ENCODE assay signal across 19 cellular contexts in genomic region chr16:15033309-15033707, GRCh38. TPM values are rescaled to one million over a fixed set of nuclear protein-coding genes. Genes with fewer than 3 reads are reported as not detected.
DNase-seq lines count a peak whose midpoint lies in the region; ATAC-seq, FAIRE-seq and TF ChIP-seq lines count a peak whose summit lies in the region.
"Had no signal": no experiment of that assay in that cellular context is flagged by ENCODE, and none has a peak within 500 bp of the region (broad histone marks: within the 10 kb centered on the region; RNA-seq: fewer than 3 reads in every experiment).

No MANE protein-coding gene starts in this region.

- H3K9me3 ChIP-seq in BE2C (no peaks in the 10 kb centered on the region), RWPE2 (ENCODE audit: severe bottlenecking) (no peaks in the 10 kb centered on the region), testis (no peaks in the 10 kb centered on the region)
- H3K9me3 ChIP-seq: gastroesophageal sphincter, HAP-1 had no signal

- FAIRE-seq in GM12891 (lab: Jason Lieb, UNC) = no peak

- peak; percentile 76 for DNase-seq in BE2C
- peak; percentile 39 for DNase-seq in RWPE2 (ENCODE audit: low spot score)
- DNase-seq in cardiac septum (ENCODE audit: low spot score) = peak; percentile 86
- peak; percentile 52 to 66 for DNase-seq in lung microvascular endothelial cell (ENCODE audit: low read depth in 2 of 2)
- DNase-seq in testis = no peak
- DNase-seq in GM12891 (ENCODE audit: insufficient read length, low spot score) = no peak
- no peak for DNase-seq in Ammon's horn (ENCODE audit: low spot score)
- DNase-seq: activated CD8-positive, alpha-beta T cell treated with anti-CD3 and anti-CD28 coated beads, Interleukin-2, amount 10 ng/mL, durations not matched to agents 7 days and 5 days; activated naive CD8-positive, alpha-beta T cell treated with anti-CD3 and anti-CD28 coated beads, Interleukin-2, amount 10 ng/mL, durations not matched to agents 7 days and 5 days; activated T-cell treated with anti-CD3 and anti-CD28 coated beads, Interleukin-2, amount 50 U/mL, for 72 hours; EL; NCI-H146; NCI-H82; T-cell; trophoblast cell had no signal

- TF ChIP-seq POLR2A in testis (IDR thresholded peaks at IDR 0.05) (no peak), GM12891 (IDR thresholded peaks at IDR 0.05; ENCODE audit: low read depth, low read length) (no peak)

- TF ChIP-seq CTCF in BE2C (IDR thresholded peaks at IDR 0.05; ENCODE audit: low read depth, low read length) (no peak), RWPE2 (IDR thresholded peaks at IDR 0.05; ENCODE audit: poor library complexity, severe bottlenecking) (no peak), testis (IDR thresholded peaks at IDR 0.05) (no peak)

- H3K4me1 ChIP-seq in BE2C = peaks cover 8% of the 10 kb centered on the region
- peaks cover 4% of the 10 kb centered on the region for H3K4me1 ChIP-seq in RWPE2 (ENCODE audit: insufficient read depth, poor library complexity, severe bottlenecking)
- H3K4me1 ChIP-seq in testis = peaks cover 7% of the 10 kb centered on the region

- H3K27ac ChIP-seq in RWPE2 (ENCODE audit: poor library complexity, severe bottlenecking) = no peak overlapping the region
- no peak overlapping the region for H3K27ac ChIP-seq in testis
- H3K27ac ChIP-seq: epithelial cell of prostate, gastroesophageal sphincter had no signal

- H3K36me3 ChIP-seq in BE2C (peaks cover 49% of the 10 kb centered on the region), RWPE2 (ENCODE audit: low read depth) (peaks cover 81% of the 10 kb centered on the region), testis (ENCODE audit: low read depth, missing control alignments) (no peaks in the 10 kb centered on the region)

- H3K27me3 ChIP-seq in BE2C (no peaks in the 10 kb centered on the region), RWPE2 (ENCODE audit: insufficient read depth, poor library complexity, severe bottlenecking) (no peaks in the 10 kb centered on the region), testis (no peaks in the 10 kb centered on the region)
- H3K27me3 ChIP-seq: gastroesophageal sphincter had no signal

- 86 to 92% methylated on average over 13 to 14 of the region's 14 CpGs for WGBS in testis, 2 donors

- intact Hi-C loops in cardiac septum (cut with DNase I) (no loop called here), testis (cut with DNase I; ENCODE audit: low total_unique reads) (no loop called here)

- ATAC-seq in RWPE2 (ENCODE audit: low read depth) (no peak), HG03280 (IDR thresholded peaks at IDR 0.05; ENCODE audit: unreplicated experiment) (no peak)
- ATAC-seq: activated CD8-positive, alpha-beta T cell treated with anti-CD3 and anti-CD28 coated beads, Interleukin-2, amount 10 ng/mL, durations not matched to agents 7 days and 5 days; activated T-cell treated with anti-CD3 and anti-CD28 coated beads, Interleukin-2, amount 50 U/mL, for 72 hours; gastroesophageal sphincter; T-cell had no signal

- H3K4me3 ChIP-seq in BE2C (ENCODE audit: low read depth, low read length) = no peak overlapping the region
- no peak overlapping the region for H3K4me3 ChIP-seq in RWPE2 (ENCODE audit: severe bottlenecking)
- H3K4me3 ChIP-seq in testis = no peak overlapping the region
- H3K4me3 ChIP-seq: gastroesophageal sphincter, HAP-1 had no signal

TF ChIP-seq in GM12891, 5 proteins besides CTCF, POLR2A, EP300 and RAD21:
- no peak for TF ChIP-seq POU2F2 (IDR thresholded peaks at IDR 0.05; ENCODE audit: low read depth, low read length)
- no peak for TF ChIP-seq PAX5 (IDR thresholded peaks at IDR 0.05; ENCODE audit: insufficient read depth, low read length, severe bottlenecking)
- no peak for TF ChIP-seq TAF1 (IDR thresholded peaks at IDR 0.05; ENCODE audit: low read depth, low read length)
- no peak for TF ChIP-seq SPI1 (IDR thresholded peaks at IDR 0.05; ENCODE audit: low read depth, low read length)
- TF ChIP-seq POLR2AphosphoS5 (IDR thresholded peaks at IDR 0.05; ENCODE audit: low read depth, low read length) = no peak
TF ChIP-seq in GM12891: peak in this region for 0.

RNA-seq across cellular contexts. Expression of gene NTAN1, which starts 22.6 kb away (rescaled TPM):
- polyA plus RNA-seq in BE2C (2012; ENCODE audit: insufficient read depth, insufficient read length, low read depth) = 6.4 TPM
- total RNA-seq in cardiac septum (33.6 TPM), lung microvascular endothelial cell (146 and 282 TPM in 2 replicates), testis (10 to 100 TPM; 46.1 to 52.8 TPM)
- 65.9 TPM for polyA plus RNA-seq in testis (ENCODE audit: insufficient read depth, low read depth, low replicate concordance)
- polyA plus RNA-seq in GM12891 (2012; ENCODE audit: low read depth, missing spikeins) = 26.7 TPM

RNA-seq across cellular contexts. Expression of gene PDXDC1, which starts 58.5 kb away (rescaled TPM):
- polyA plus RNA-seq in BE2C (2012; ENCODE audit: insufficient read depth, insufficient read length, low read depth) = 55.1 TPM
- total RNA-seq in cardiac septum (72.1 TPM), lung microvascular endothelial cell (68.0 and 119 TPM in 2 replicates), testis (100 to 1,000 TPM; 171 to 247 TPM)
- polyA plus RNA-seq in testis (ENCODE audit: insufficient read depth, low read depth, low replicate concordance) = 257 TPM
- polyA plus RNA-seq in GM12891 (2012; ENCODE audit: low read depth, missing spikeins) = 49.1 TPM

Comparison
In these comparisons a context has a peak if more than half of its experiments do, and no peak if none do; other contexts are left out.
1. DNase-seq: peak in BE2C (single experiment), RWPE2 (single experiment), cardiac septum (single experiment) and lung microvascular endothelial cell (2 of 2); none in testis (single experiment), GM12891 (single experiment) and Ammon's horn (single experiment).